ENCODE assay signal across 39 cellular contexts in the genomic region with DNA sequence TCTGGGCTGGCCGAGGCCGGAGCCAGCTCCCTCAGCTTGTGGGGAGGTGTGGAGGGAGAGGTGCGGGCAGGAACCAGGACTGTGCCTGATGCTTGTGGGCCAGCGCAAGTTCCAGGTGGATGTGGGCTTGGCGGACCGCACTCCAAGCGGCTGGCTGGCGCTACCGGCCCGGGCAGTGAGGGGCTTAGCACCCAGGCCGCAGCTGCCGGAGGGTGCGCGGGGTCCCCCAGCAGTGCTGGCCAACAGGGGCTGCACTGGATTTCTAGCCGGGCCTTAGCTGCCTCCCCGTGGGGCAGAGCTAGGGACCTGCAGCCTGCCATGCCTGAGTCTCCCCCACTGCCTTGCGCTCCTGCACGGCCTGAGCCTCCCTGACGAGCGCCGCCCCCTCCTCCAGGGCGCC.
"Had no signal": no experiment of that assay in that cellular context is flagged by ENCODE, and none has a peak within 500 bp of the region (broad histone marks: within the 10 kb centered on the region; RNA-seq: fewer than 3 reads in every experiment).

No MANE protein-coding gene starts in this region.

- H3K9me3 ChIP-seq: adrenal gland, ascending aorta, body of pancreas, breast epithelium had no signal

- H3K36me3 ChIP-seq: adrenal gland, ascending aorta, brain microvascular endothelial cell, breast epithelium, cardiac muscle cell had no signal

- H3K4me1 Mint-ChIP-seq: activated naive CD4-positive, alpha-beta T cell treated with anti-CD3 and anti-CD28 coated beads, Interleukin-2, amount 10 ng/mL, durations not matched to agents 7 days and 5 days; activated naive CD4-positive, alpha-beta T cell treated with anti-CD3 and anti-CD28 coated beads, Interleukin-2, amount 50 U/mL, for 24 hours; activated naive CD8-positive, alpha-beta T cell treated with anti-CD3 and anti-CD28 coated beads for 36 hours; activated naive CD8-positive, alpha-beta T cell treated with anti-CD3 and anti-CD28 coated beads, Interleukin-2, amount 10 ng/mL, durations not matched to agents 7 days and 5 days; activated naive CD8-positive, alpha-beta T cell treated with anti-CD3 and anti-CD28 coated beads, Interleukin-2, amount 50 U/mL, for 24 hours; activated T-helper 17 cell treated with anti-CD3 and anti-CD28 coated beads, Interleukin-2, amount 50 U/mL, for 72 hours; central memory CD8-positive, alpha-beta T cell had no signal

- H3K4me3 Mint-ChIP-seq: activated naive CD4-positive, alpha-beta T cell treated with anti-CD3 and anti-CD28 coated beads for 36 hours; activated naive CD4-positive, alpha-beta T cell treated with anti-CD3 and anti-CD28 coated beads, Interleukin-2, amount 10 ng/mL, durations not matched to agents 7 days and 5 days; activated naive CD4-positive, alpha-beta T cell treated with anti-CD3 and anti-CD28 coated beads, Interleukin-2, amount 50 U/mL, for 24 hours; activated naive CD8-positive, alpha-beta T cell; activated naive CD8-positive, alpha-beta T cell treated with anti-CD3 and anti-CD28 coated beads for 36 hours; activated naive CD8-positive, alpha-beta T cell treated with anti-CD3 and anti-CD28 coated beads, Interleukin-2, amount 10 ng/mL, durations not matched to agents 7 days and 5 days; activated naive CD8-positive, alpha-beta T cell treated with anti-CD3 and anti-CD28 coated beads, Interleukin-2, amount 50 U/mL, for 24 hours; activated T-cell treated with anti-CD3 and anti-CD28 coated beads, Interleukin-2, amount 50 U/mL, for 24 hours; activated T-cell treated with anti-CD3 and anti-CD28 coated beads, Interleukin-2, amount 50 U/mL, for 4 hours; activated T-cell treated with anti-CD3 and anti-CD28 coated beads, Interleukin-2, amount 50 U/mL, for 72 hours; activated T-helper 1 cell treated with anti-CD3 and anti-CD28 coated beads, Interleukin-12 subunit alpha, Interleukin-12 subunit beta, Interleukin-2, Interleukin-4 antibody, amounts not matched to agents 30 ng/mL and 10 ng/mL and 1 ng/mL, durations not matched to agents 14 hours and 24 hours and 36 hours; activated T-helper 17 cell treated with anti-CD3 and anti-CD28 coated beads, Interleukin-2, amount 50 U/mL, for 72 hours; brain; central memory CD8-positive, alpha-beta T cell had no signal

- H3K27ac Mint-ChIP-seq: activated naive CD4-positive, alpha-beta T cell treated with anti-CD3 and anti-CD28 coated beads for 36 hours; activated naive CD4-positive, alpha-beta T cell treated with anti-CD3 and anti-CD28 coated beads, Interleukin-2, amount 10 ng/mL, durations not matched to agents 7 days and 5 days; activated naive CD4-positive, alpha-beta T cell treated with anti-CD3 and anti-CD28 coated beads, Interleukin-2, amount 50 U/mL, for 24 hours; activated naive CD4-positive, alpha-beta T cell treated with anti-CD3 and anti-CD28 coated beads, Interleukin-2, amount 50 U/mL, for 72 hours; activated naive CD8-positive, alpha-beta T cell; activated naive CD8-positive, alpha-beta T cell treated with anti-CD3 and anti-CD28 coated beads for 36 hours; activated naive CD8-positive, alpha-beta T cell treated with anti-CD3 and anti-CD28 coated beads, Interleukin-2, amount 10 ng/mL, durations not matched to agents 7 days and 5 days; activated naive CD8-positive, alpha-beta T cell treated with anti-CD3 and anti-CD28 coated beads, Interleukin-2, amount 50 U/mL, for 24 hours; activated T-cell treated with anti-CD3 and anti-CD28 coated beads, Interleukin-2, amount 50 U/mL, for 24 hours; activated T-cell treated with anti-CD3 and anti-CD28 coated beads, Interleukin-2, amount 50 U/mL, for 72 hours; activated T-helper 1 cell treated with anti-CD3 and anti-CD28 coated beads, Interleukin-12 subunit alpha, Interleukin-12 subunit beta, Interleukin-2, Interleukin-4 antibody, amounts not matched to agents 30 ng/mL and 10 ng/mL and 1 ng/mL, durations not matched to agents 14 hours and 24 hours and 36 hours; activated T-helper 17 cell treated with anti-CD3 and anti-CD28 coated beads, Interleukin-2, amount 50 U/mL, for 72 hours; activated T-helper 2 cell treated with anti-CD3 and anti-CD28 coated beads, Interferon-gamma antibody, Interleukin-2, Interleukin-4, amounts not matched to agents 10 μg/mL and 5 μg/mL and 100 μg/mL, durations not matched to agents 14 hours and 24 hours and 36 hours; brain had no signal

- H3K4me3 ChIP-seq: adrenal gland, ascending aorta, body of pancreas, breast epithelium, cardiac muscle cell had no signal

- H3K4me1 ChIP-seq: adrenal gland, ascending aorta, body of pancreas, breast epithelium had no signal

- DNase-seq: activated effector memory CD4-positive, alpha-beta T cell treated with anti-CD3 and anti-CD28 coated beads, Interleukin-2, amount 50 U/mL, for 16 hours; activated effector memory CD4-positive, alpha-beta T cell treated with Interleukin-2 at 50 U/mL for 16 hours; activated gamma-delta T cell; activated gamma-delta T cell treated with Interleukin-2 at 50 U/mL for 16 hours; activated naive CD4-positive, alpha-beta T cell; activated naive CD4-positive, alpha-beta T cell treated with anti-CD3 and anti-CD28 coated beads for 36 hours; activated naive CD4-positive, alpha-beta T cell treated with anti-CD3 and anti-CD28 coated beads, Interleukin-2, amount 10 ng/mL, durations not matched to agents 7 days and 5 days; activated naive CD4-positive, alpha-beta T cell treated with anti-CD3 and anti-CD28 coated beads, Interleukin-2, amount 50 U/mL, for 16 hours; activated naive CD4-positive, alpha-beta T cell treated with Interleukin-2 at 50 U/mL for 16 hours; activated naive CD8-positive, alpha-beta T cell treated with anti-CD3 and anti-CD28 coated beads for 36 hours; activated naive CD8-positive, alpha-beta T cell treated with anti-CD3 and anti-CD28 coated beads, Interleukin-2, amount 10 ng/mL, durations not matched to agents 7 days and 5 days; activated naive CD8-positive, alpha-beta T cell treated with anti-CD3 and anti-CD28 coated beads, Interleukin-2, amount 50 U/mL, for 24 hours; activated T-cell treated with anti-CD3 and anti-CD28 coated beads for 4 hours; activated T-cell treated with anti-CD3 and anti-CD28 coated beads, Interleukin-2, amount 50 U/mL, for 1 hour; activated T-cell treated with anti-CD3 and anti-CD28 coated beads, Interleukin-2, amount 50 U/mL, for 24 hours; activated T-cell treated with anti-CD3 and anti-CD28 coated beads, Interleukin-2, amount 50 U/mL, for 4 hours; activated T-cell treated with anti-CD3 and anti-CD28 coated beads, Interleukin-2, amount 50 U/mL, for 48 hours; activated T-cell treated with anti-CD3 and anti-CD28 coated beads, Interleukin-2, amount 50 U/mL, for 72 hours; adrenal gland; amniotic stem cell; amygdala; anterior cingulate cortex; aorta; body of pancreas; brain microvascular endothelial cell; caudate nucleus; central memory CD4-positive, alpha-beta T cell; cerebellar nuclear complex had no signal

- H3K27me3 ChIP-seq: adrenal gland, ascending aorta, body of pancreas, brain microvascular endothelial cell, cardiac muscle cell had no signal

- H3K9me3 Mint-ChIP-seq: activated naive CD4-positive, alpha-beta T cell treated with anti-CD3 and anti-CD28 coated beads for 36 hours; activated naive CD4-positive, alpha-beta T cell treated with anti-CD3 and anti-CD28 coated beads, Interleukin-2, amount 10 ng/mL, durations not matched to agents 7 days and 5 days; activated naive CD4-positive, alpha-beta T cell treated with anti-CD3 and anti-CD28 coated beads, Interleukin-2, amount 50 U/mL, for 24 hours; activated naive CD4-positive, alpha-beta T cell treated with anti-CD3 and anti-CD28 coated beads, Interleukin-2, amount 50 U/mL, for 72 hours; activated naive CD8-positive, alpha-beta T cell treated with anti-CD3 and anti-CD28 coated beads, Interleukin-2, amount 50 U/mL, for 24 hours; activated T-cell treated with anti-CD3 and anti-CD28 coated beads, Interleukin-2, amount 50 U/mL, for 24 hours; activated T-cell treated with anti-CD3 and anti-CD28 coated beads, Interleukin-2, amount 50 U/mL, for 4 hours; activated T-helper 1 cell treated with anti-CD3 and anti-CD28 coated beads, Interleukin-12 subunit alpha, Interleukin-12 subunit beta, Interleukin-2, Interleukin-4 antibody, amounts not matched to agents 30 ng/mL and 10 ng/mL and 1 ng/mL, durations not matched to agents 14 hours and 24 hours and 36 hours; activated T-helper 17 cell treated with anti-CD3 and anti-CD28 coated beads, Interleukin-2, amount 50 U/mL, for 72 hours; activated T-helper 2 cell treated with anti-CD3 and anti-CD28 coated beads, Interferon-gamma antibody, Interleukin-2, Interleukin-4, amounts not matched to agents 10 μg/mL and 5 μg/mL and 100 μg/mL, durations not matched to agents 14 hours and 24 hours and 36 hours; central memory CD8-positive, alpha-beta T cell had no signal

- ATAC-seq: activated naive CD4-positive, alpha-beta T cell treated with anti-CD3 and anti-CD28 coated beads, Interleukin-2, amount 50 U/mL, for 72 hours; activated naive CD8-positive, alpha-beta T cell treated with anti-CD3 and anti-CD28 coated beads, Interleukin-2, amount 50 U/mL, for 24 hours; activated T-cell treated with anti-CD3 and anti-CD28 coated beads, Interleukin-2, amount 50 U/mL, for 4 hours; activated T-cell treated with anti-CD3 and anti-CD28 coated beads, Interleukin-2, amount 50 U/mL, for 72 hours; activated T-helper 17 cell treated with anti-CD3 and anti-CD28 coated beads, Interleukin-2, amount 50 U/mL, for 72 hours; body of pancreas had no signal

- H3K36me3 Mint-ChIP-seq: activated naive CD4-positive, alpha-beta T cell treated with anti-CD3 and anti-CD28 coated beads, Interleukin-2, amount 10 ng/mL, durations not matched to agents 7 days and 5 days; activated naive CD4-positive, alpha-beta T cell treated with anti-CD3 and anti-CD28 coated beads, Interleukin-2, amount 50 U/mL, for 24 hours; activated naive CD4-positive, alpha-beta T cell treated with anti-CD3 and anti-CD28 coated beads, Interleukin-2, amount 50 U/mL, for 72 hours; activated naive CD8-positive, alpha-beta T cell; activated naive CD8-positive, alpha-beta T cell treated with anti-CD3 and anti-CD28 coated beads for 36 hours; activated naive CD8-positive, alpha-beta T cell treated with anti-CD3 and anti-CD28 coated beads, Interleukin-2, amount 10 ng/mL, durations not matched to agents 7 days and 5 days; brain had no signal

- H3K27me3 Mint-ChIP-seq: brain had no signal

- H3K27ac ChIP-seq: adrenal gland, ascending aorta, body of pancreas, brain microvascular endothelial cell, breast epithelium, cardiac muscle cell had no signal
